1 cellular context compared by ENCODE assay signal in the genomic region with DNA sequence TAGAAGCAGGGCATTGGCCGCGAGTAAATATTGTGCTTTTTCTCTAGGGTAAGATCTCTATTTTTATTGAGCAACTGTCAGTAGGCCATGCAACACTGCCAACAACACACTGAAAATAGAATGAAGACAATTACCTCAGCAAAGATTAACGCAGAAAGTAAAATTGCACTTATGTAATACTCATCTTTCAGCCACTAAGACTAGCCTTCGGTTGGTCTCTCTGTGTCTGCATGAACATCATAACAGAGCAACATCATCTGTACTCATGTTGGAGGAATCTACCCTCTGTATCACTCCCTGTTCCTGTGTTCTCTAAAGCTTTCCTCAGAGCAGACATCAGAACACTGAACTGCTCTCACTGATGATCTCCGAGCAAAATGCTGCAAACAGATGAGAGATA.
TF ChIP-seq lines count a peak whose summit lies in the region.

No MANE protein-coding gene starts in this region.

TF ChIP-seq in GM23338, 12 proteins besides CTCF, POLR2A, EP300 and RAD21 (continued from another document):
- TF ChIP-seq EZH2 (IDR thresholded peaks at IDR 0.05; ENCODE audit: low read depth, unreplicated experiment) (no peak), POLR2AphosphoS5 (IDR thresholded peaks at IDR 0.05; ENCODE audit: low read depth) (no peak), ZNF331 (CRISPR knock-in tag; IDR thresholded peaks at IDR 0.05; ENCODE audit: low read depth) (no peak), NANOG (IDR thresholded peaks at IDR 0.05; ENCODE audit: borderline replicate concordance) (no peak), JUNB (IDR thresholded peaks at IDR 0.05; ENCODE audit: unreplicated experiment) (no peak), CREB1 (CRISPR knock-in tag; IDR thresholded peaks at IDR 0.05; ENCODE audit: low read depth) (no peak), EZH2phosphoT487 (IDR thresholded peaks at IDR 0.05; ENCODE audit: unreplicated experiment) (no peak)
- TF ChIP-seq, protein P1, sequence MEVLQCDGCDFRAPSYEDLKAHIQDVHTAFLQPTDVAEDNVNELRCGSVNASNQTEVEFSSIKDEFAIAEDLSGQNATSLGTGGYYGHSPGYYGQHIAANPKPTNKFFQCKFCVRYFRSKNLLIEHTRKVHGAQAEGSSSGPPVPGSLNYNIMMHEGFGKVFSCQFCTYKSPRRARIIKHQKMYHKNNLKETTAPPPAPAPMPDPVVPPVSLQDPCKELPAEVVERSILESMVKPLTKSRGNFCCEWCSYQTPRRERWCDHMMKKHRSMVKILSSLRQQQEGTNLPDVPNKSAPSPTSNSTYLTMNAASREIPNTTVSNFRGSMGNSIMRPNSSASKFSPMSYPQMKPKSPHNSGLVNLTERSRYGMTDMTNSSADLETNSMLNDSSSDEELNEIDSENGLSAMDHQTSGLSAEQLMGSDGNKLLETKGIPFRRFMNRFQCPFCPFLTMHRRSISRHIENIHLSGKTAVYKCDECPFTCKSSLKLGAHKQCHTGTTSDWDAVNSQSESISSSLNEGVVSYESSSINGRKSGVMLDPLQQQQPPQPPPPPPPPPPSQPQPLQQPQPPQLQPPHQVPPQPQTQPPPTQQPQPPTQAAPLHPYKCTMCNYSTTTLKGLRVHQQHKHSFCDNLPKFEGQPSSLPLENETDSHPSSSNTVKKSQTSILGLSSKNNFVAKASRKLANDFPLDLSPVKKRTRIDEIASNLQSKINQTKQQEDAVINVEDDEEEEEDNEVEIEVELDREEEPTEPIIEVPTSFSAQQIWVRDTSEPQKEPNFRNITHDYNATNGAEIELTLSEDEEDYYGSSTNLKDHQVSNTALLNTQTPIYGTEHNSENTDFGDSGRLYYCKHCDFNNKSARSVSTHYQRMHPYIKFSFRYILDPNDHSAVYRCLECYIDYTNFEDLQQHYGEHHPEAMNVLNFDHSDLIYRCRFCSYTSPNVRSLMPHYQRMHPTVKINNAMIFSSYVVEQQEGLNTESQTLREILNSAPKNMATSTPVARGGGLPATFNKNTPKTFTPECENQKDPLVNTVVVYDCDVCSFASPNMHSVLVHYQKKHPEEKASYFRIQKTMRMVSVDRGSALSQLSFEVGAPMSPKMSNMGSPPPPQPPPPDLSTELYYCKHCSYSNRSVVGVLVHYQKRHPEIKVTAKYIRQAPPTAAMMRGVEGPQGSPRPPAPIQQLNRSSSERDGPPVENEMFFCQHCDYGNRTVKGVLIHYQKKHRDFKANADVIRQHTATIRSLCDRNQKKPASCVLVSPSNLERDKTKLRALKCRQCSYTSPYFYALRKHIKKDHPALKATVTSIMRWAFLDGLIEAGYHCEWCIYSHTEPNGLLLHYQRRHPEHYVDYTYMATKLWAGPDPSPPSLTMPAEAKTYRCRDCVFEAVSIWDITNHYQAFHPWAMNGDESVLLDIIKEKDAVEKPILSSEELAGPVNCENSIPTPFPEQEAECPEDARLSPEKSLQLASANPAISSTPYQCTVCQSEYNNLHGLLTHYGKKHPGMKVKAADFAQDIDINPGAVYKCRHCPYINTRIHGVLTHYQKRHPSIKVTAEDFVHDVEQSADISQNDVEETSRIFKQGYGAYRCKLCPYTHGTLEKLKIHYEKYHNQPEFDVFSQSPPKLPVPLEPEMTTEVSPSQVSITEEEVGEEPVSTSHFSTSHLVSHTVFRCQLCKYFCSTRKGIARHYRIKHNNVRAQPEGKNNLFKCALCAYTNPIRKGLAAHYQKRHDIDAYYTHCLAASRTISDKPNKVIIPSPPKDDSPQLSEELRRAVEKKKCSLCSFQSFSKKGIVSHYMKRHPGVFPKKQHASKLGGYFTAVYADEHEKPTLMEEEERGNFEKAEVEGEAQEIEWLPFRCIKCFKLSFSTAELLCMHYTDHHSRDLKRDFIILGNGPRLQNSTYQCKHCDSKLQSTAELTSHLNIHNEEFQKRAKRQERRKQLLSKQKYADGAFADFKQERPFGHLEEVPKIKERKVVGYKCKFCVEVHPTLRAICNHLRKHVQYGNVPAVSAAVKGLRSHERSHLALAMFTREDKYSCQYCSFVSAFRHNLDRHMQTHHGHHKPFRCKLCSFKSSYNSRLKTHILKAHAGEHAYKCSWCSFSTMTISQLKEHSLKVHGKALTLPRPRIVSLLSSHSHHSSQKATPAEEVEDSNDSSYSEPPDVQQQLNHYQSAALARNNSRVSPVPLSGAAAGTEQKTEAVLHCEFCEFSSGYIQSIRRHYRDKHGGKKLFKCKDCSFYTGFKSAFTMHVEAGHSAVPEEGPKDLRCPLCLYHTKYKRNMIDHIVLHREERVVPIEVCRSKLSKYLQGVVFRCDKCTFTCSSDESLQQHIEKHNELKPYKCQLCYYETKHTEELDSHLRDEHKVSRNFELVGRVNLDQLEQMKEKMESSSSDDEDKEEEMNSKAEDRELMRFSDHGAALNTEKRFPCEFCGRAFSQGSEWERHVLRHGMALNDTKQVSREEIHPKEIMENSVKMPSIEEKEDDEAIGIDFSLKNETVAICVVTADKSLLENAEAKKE (CRISPR knock-in tag; IDR thresholded peaks at IDR 0.05): no peak
